ENCODE assay signal across 19 cellular contexts in the genomic region with DNA sequence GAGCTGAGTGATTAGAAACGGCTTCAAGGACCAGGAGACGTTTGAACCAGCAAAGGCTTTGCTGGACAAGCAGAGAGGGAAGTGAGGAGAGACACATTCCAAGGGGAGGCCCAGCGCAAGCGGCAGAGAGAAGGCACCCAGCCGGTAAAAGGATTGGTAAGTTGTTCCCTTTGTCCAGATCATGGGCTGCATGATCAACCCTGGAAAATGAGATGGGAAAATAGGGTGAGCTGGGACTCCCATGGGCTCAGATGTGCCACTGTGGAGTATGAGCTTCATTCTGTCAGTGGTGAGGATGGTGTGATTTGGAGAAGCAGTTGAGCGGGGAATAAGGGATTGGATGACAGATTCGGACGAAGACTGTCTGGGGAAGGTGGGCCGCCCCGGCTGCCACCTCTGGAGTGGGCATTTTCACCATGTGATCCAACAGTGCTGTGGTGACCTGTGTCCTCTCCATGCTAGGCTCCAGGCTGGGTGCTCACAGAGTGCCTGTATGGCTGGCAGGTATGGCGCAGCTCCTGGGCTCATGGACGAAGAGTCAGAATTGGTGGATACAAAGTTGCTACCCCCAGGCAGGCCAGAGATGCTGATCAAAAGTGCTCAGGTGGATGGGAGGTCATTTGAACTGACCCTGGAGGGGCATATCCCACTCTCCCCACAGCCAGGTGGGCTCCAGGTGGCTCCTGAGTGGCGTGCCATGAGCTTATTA.
DNase-seq lines count a peak whose midpoint lies in the region; ATAC-seq, FAIRE-seq and TF ChIP-seq lines count a peak whose summit lies in the region.
"Had no signal": no experiment of that assay in that cellular context is flagged by ENCODE, and none has a peak within 500 bp of the region (broad histone marks: within the 10 kb centered on the region; RNA-seq: fewer than 3 reads in every experiment).

No MANE protein-coding gene starts in this region.

- H3K9me3 ChIP-seq in right atrium auricular region (no peaks in the 10 kb centered on the region), esophagus muscularis mucosa (no peaks in the 10 kb centered on the region), neuronal stem cell (replicated peaks in 1 of 2; ENCODE audit: control insufficient read depth in 2 of 2, insufficient read depth in 1 of 2, low read depth in 1 of 2, low read length in 2 of 2) (peaks cover 0 to 2% of the 10 kb centered on the region in 2 donors), prostate gland (no peaks in the 10 kb centered on the region)

- no peak for TF ChIP-seq EP300 in esophagus muscularis mucosa (IDR thresholded peaks at IDR 0.05)

- H3K36me3 ChIP-seq in right atrium auricular region (no peaks in the 10 kb centered on the region), esophagus muscularis mucosa (no peaks in the 10 kb centered on the region), neuronal stem cell (replicated peaks in 1 of 2; ENCODE audit: control insufficient read depth in 2 of 2, insufficient read depth in 2 of 2, low read length in 2 of 2) (no peaks in the 10 kb centered on the region), prostate gland (no peaks in the 10 kb centered on the region)

- TF ChIP-seq CTCF in right atrium auricular region (IDR thresholded peaks at IDR 0.05) (no peak), esophagus muscularis mucosa (IDR thresholded peaks at IDR 0.05) (no peak), prostate gland (IDR thresholded peaks at IDR 0.05) (no peak)

- H3K9ac ChIP-seq in neuronal stem cell (ENCODE audit: low read depth, low read length, poor library complexity), result peak overlapping the region; percentile 33

- H3K14ac ChIP-seq in neuronal stem cell (ENCODE audit: low read length), result no peak overlapping the region

- no peak overlapping the region for H3K4me2 ChIP-seq in neuronal stem cell (ENCODE audit: insufficient read depth, low read length, poor library complexity, severe bottlenecking)

- no peak overlapping the region for H2AK5ac ChIP-seq in neuronal stem cell (ENCODE audit: low read depth, low read length)

- no peaks in the 10 kb centered on the region for H3K27me3 ChIP-seq in right atrium auricular region
- H3K27me3 ChIP-seq in esophagus muscularis mucosa, result peaks cover 0 to 16% (median 0%) of the 10 kb centered on the region in 4 donors
- peaks cover 0 to 12% (median 0%) of the 10 kb centered on the region in 3 experiments for H3K27me3 ChIP-seq in neuronal stem cell (ENCODE audit: control insufficient read depth in 3 of 3, insufficient read depth in 3 of 3, low read depth in 1 of 3, low read length in 3 of 3)
- H3K27me3 ChIP-seq in prostate gland (replicated peaks; ENCODE audit: insufficient read depth), result no peaks in the 10 kb centered on the region

- H3K23ac ChIP-seq in neuronal stem cell (ENCODE audit: low read depth, low read length, poor library complexity), result no peak overlapping the region

- no peaks in the 10 kb centered on the region for H3K4me1 ChIP-seq in right atrium auricular region
- no peaks in the 10 kb centered on the region for H3K4me1 ChIP-seq in esophagus muscularis mucosa
- peaks cover 0 to 2% of the 10 kb centered on the region in 2 donors for H3K4me1 ChIP-seq in neuronal stem cell (ENCODE audit: control insufficient read depth in 2 of 2, insufficient read depth in 1 of 2, low read depth in 1 of 2, low read length in 2 of 2)
- no peaks in the 10 kb centered on the region for H3K4me1 ChIP-seq in prostate gland (replicated peaks)

- H3K4me3 ChIP-seq in right atrium auricular region, result no peak overlapping the region
- no peak overlapping the region for H3K4me3 ChIP-seq in esophagus muscularis mucosa
- peak overlapping the region in 1 of 2 donors; percentile 18 for H3K4me3 ChIP-seq in neuronal stem cell (ENCODE audit: low read length in 2 of 2)
- no peak overlapping the region for H3K4me3 ChIP-seq in prostate gland

- no peak overlapping the region for H3K27ac ChIP-seq in right atrium auricular region
- no peak overlapping the region for H3K27ac ChIP-seq in esophagus muscularis mucosa (replicated peaks in 1 of 4)
- H3K27ac ChIP-seq in neuronal stem cell (replicated peaks; ENCODE audit: low read length), result no peak overlapping the region
- no peak overlapping the region for H3K27ac ChIP-seq in prostate gland
- H3K27ac ChIP-seq: RWPE1 had no signal

- ATAC-seq in left ventricle myocardium superior, result no peak

- FAIRE-seq in urothelium cell line (lab: Jason Lieb, UNC), result peak; percentile 86
- FAIRE-seq: A204.1 had no signal

- no peak overlapping the region for H2BK12ac ChIP-seq in neuronal stem cell (ENCODE audit: low read length)

- no peak overlapping the region for H4K91ac ChIP-seq in neuronal stem cell (ENCODE audit: low read depth, low read length, poor library complexity)

- H2BK5ac ChIP-seq in neuronal stem cell (ENCODE audit: low read length), result no peak overlapping the region

- WGBS in esophagus muscularis mucosa, result 80% methylated on average over 13 of the region's 13 CpGs
- WGBS in neuronal stem cell (ENCODE audit: extremely low coverage in 2 of 2, insufficient read length in 2 of 2, insufficient replicate concordance in 1 of 2), 2 donors, result no CpG with 5 or more reads among the region's 13 CpGs
- WGBS in prostate gland, result 84% methylated on average over 13 of the region's 13 CpGs

- H3K18ac ChIP-seq in neuronal stem cell (ENCODE audit: low read length), result no peak overlapping the region

- H3K4ac ChIP-seq in neuronal stem cell (ENCODE audit: low read length), result no peak overlapping the region

- H4K8ac ChIP-seq in neuronal stem cell (ENCODE audit: low read depth, low read length), result no peak overlapping the region

- no peak for TF ChIP-seq POLR2A in esophagus muscularis mucosa (IDR thresholded peaks at IDR 0.05; ENCODE audit: low read depth)
- TF ChIP-seq POLR2A in prostate gland (IDR thresholded peaks at IDR 0.05), result no peak

- H2BK15ac ChIP-seq in neuronal stem cell (ENCODE audit: low read length), result no peak overlapping the region

- H2BK120ac ChIP-seq in neuronal stem cell (ENCODE audit: low read depth, low read length), result no peak overlapping the region

- H2AFZ ChIP-seq in neuronal stem cell (ENCODE audit: low read length), result no peak overlapping the region

- no peaks in the 10 kb centered on the region for H3K79me1 ChIP-seq in neuronal stem cell (ENCODE audit: low read depth, low read length)

- DNase-seq in right atrium auricular region (ENCODE audit: low spot score) (peak; percentile 38), left ventricle myocardium superior (no peak), esophagus muscularis mucosa (ENCODE audit: extremely low spot score) (peak; percentile 87), neuronal stem cell (ENCODE audit: low spot score) (no peak), urothelium cell line (ENCODE audit: low spot score) (no peak), GOT3 (lab: John Stamatoyannopoulos, UW) (no peak), NCI-H146 (lab: John Stamatoyannopoulos, UW) (no peak), prostate gland (ENCODE audit: low spot score) (no peak)
- DNase-seq: DMS79, KBM-7, NCI-H1092 treated with DMSO at 0.1 percent for 48 hours, NCI-H1436 treated with DMSO at 0.1 percent for 48 hours, NCI-H2029, NCI-H2227 treated with DMSO at 0.1 percent for 48 hours, NCI-H510A treated with DMSO at 0.1 percent for 48 hours, NCI-H748 treated with DMSO at 0.1 percent for 48 hours, SHP77 treated with DMSO at 0.1 percent for 48 hours had no signal

- intact Hi-C loops in left ventricle myocardium superior (cut with micrococcal nuclease) (no loop called here), esophagus muscularis mucosa (cut with DNase I) (no loop called here), prostate gland (cut with DNase I) (no loop called here)

Comparison
In these comparisons a context has a peak if more than half of its experiments do, and no peak if none do; other contexts are left out.
1. DNase-seq: peak in right atrium auricular region (single experiment) and esophagus muscularis mucosa (single experiment); none in left ventricle myocardium superior (single experiment), neuronal stem cell (single experiment), urothelium cell line (single experiment), GOT3 (single experiment), NCI-H146 (single experiment) and prostate gland (single experiment).